ENCODE assay signal across 22 cellular contexts in genomic region chr14:68650403-68650994, GRCh38.
DNase-seq lines count a peak whose midpoint lies in the region; ATAC-seq, FAIRE-seq and TF ChIP-seq lines count a peak whose summit lies in the region.
"Had no signal": no experiment of that assay in that cellular context is flagged by ENCODE, and none has a peak within 500 bp of the region (broad histone marks: within the 10 kb centered on the region; RNA-seq: fewer than 3 reads in every experiment).

No MANE protein-coding gene starts in this region.

- H3K36me3 ChIP-seq in bronchial epithelial cell (ENCODE audit: control insufficient read depth, insufficient read depth, low read length) = no peaks in the 10 kb centered on the region

- no peak overlapping the region for H3K27ac Mint-ChIP-seq in H9
- H3K27ac Mint-ChIP-seq in stimulated activated effector memory CD8-positive, alpha-beta T cell treated with anti-CD3 and anti-CD28 coated beads, Interleukin-12 subunit alpha, Interleukin-12 subunit beta, amount 100 ng/mL, for 72 hours = peak overlapping the region; percentile 12
- H3K27ac Mint-ChIP-seq: activated CD4-positive, alpha-beta T cell treated with anti-CD3 and anti-CD28 coated beads, Interleukin-2, amount 10 ng/mL, durations not matched to agents 24 days and 14 days; activated naive CD8-positive, alpha-beta T cell treated with anti-CD3 and anti-CD28 coated beads, Interleukin-2, amount 10 ng/mL, durations not matched to agents 7 days and 5 days; activated T-helper 2 cell treated with anti-CD3 and anti-CD28 coated beads, Interferon-gamma antibody, Interleukin-2, Interleukin-4, amounts not matched to agents 10 μg/mL and 5 μg/mL and 100 μg/mL, durations not matched to agents 14 hours and 24 hours and 36 hours; T-helper 1 cell treated with Interleukin-12 subunit alpha and Interleukin-12 subunit beta and Interleukin-4 antibody, amounts not matched to agents 30 μg/mL and 1 μg/mL, for 36 hours had no signal

- FAIRE-seq in bronchial epithelial cell (lab: Jason Lieb, UNC) = no peak
- FAIRE-seq: D721Med had no signal

- peaks cover 3% of the 10 kb centered on the region for H3K27me3 Mint-ChIP-seq in H9 (ENCODE audit: low read depth)

- no peak overlapping the region for H2BK15ac ChIP-seq in H9 (ENCODE audit: low read depth, low read length)

- no peak overlapping the region for H3K56ac ChIP-seq in H9 (ENCODE audit: insufficient read length, low read depth, low read length)

- no peaks in the 10 kb centered on the region for H3K9me3 ChIP-seq in H9 (ENCODE audit: control insufficient read depth, low read depth, low read length)
- H3K9me3 ChIP-seq: body of pancreas had no signal

- no peak overlapping the region for H2BK12ac ChIP-seq in H9 (ENCODE audit: insufficient read length, low read depth, low read length)

- H3K4ac ChIP-seq in H9 (ENCODE audit: low read depth, low read length) = no peak overlapping the region

- peak; percentile 71 for ATAC-seq in left lobe of liver
- no peak for ATAC-seq in stimulated activated effector memory CD8-positive, alpha-beta T cell treated with anti-CD3 and anti-CD28 coated beads, Interleukin-12 subunit alpha, Interleukin-12 subunit beta, amount 100 ng/mL, for 72 hours
- ATAC-seq: body of pancreas had no signal

- H3K18ac ChIP-seq in H9 (ENCODE audit: insufficient read length, low read depth, low read length) = no peak overlapping the region

- H3K23ac ChIP-seq in H9 (ENCODE audit: insufficient read length, low read depth, low read length) = no peak overlapping the region

- no peaks in the 10 kb centered on the region for H3K23me2 ChIP-seq in H9 (ENCODE audit: insufficient read length, low read depth, low read length, poor library complexity, severe bottlenecking)

- no peak overlapping the region for H3K14ac ChIP-seq in H9 (ENCODE audit: insufficient read depth, low read length)

- no peaks in the 10 kb centered on the region for H3K79me2 ChIP-seq in H9 (ENCODE audit: insufficient read depth, low read length)

- H3K27me3 ChIP-seq in H9 (ENCODE audit: insufficient read depth, low read length) (no peaks in the 10 kb centered on the region), bronchial epithelial cell (ENCODE audit: control insufficient read depth, insufficient read depth, low read length) (no peaks in the 10 kb centered on the region)
- H3K27me3 ChIP-seq: body of pancreas had no signal

- H3K79me1 ChIP-seq in H9 (ENCODE audit: insufficient read depth, low read depth, low read length, poor library complexity, severe bottlenecking) = no peaks in the 10 kb centered on the region

- intact Hi-C loops in posterior vena cava (cut with DNase I) = no loop called here

- H2BK5ac ChIP-seq in H9 (ENCODE audit: insufficient read length, low read length) = no peak overlapping the region

- peaks cover 23 to 28% of the 10 kb centered on the region in 2 experiments for H3K4me1 Mint-ChIP-seq in H9
- H3K4me1 Mint-ChIP-seq in stimulated activated effector memory CD8-positive, alpha-beta T cell treated with anti-CD3 and anti-CD28 coated beads, Interleukin-12 subunit alpha, Interleukin-12 subunit beta, amount 100 ng/mL, for 72 hours = no peaks in the 10 kb centered on the region

- peak; percentile 3 for DNase-seq in H9
- DNase-seq in bronchial epithelial cell (ENCODE audit: low read depth) = peak; percentile 12
- no peak for DNase-seq in left lobe of liver (ENCODE audit: low spot score)
- no peak for DNase-seq in stimulated activated effector memory CD8-positive, alpha-beta T cell treated with anti-CD3 and anti-CD28 coated beads, Interleukin-12 subunit alpha, Interleukin-12 subunit beta, amount 100 ng/mL, for 72 hours (ENCODE audit: low spot score in 2 of 2)
- DNase-seq in posterior vena cava (ENCODE audit: low spot score) = no peak
- DNase-seq in AG08396 (ENCODE audit: low spot score) = no peak
- DNase-seq in NCI-H1417 (lab: John Stamatoyannopoulos, UW) = no peak
- DNase-seq in coronary artery (ENCODE audit: low spot score) = no peak
- DNase-seq: activated CD4-positive, alpha-beta T cell treated with anti-CD3 and anti-CD28 coated beads, Interleukin-2, amount 10 ng/mL, durations not matched to agents 24 days and 14 days; activated naive CD8-positive, alpha-beta T cell treated with anti-CD3 and anti-CD28 coated beads, Interleukin-2, amount 10 ng/mL, durations not matched to agents 7 days and 5 days; KG1; NCI-H1694; NCI-H2171; NCI-H526 treated with DMSO at 0.1 percent for 48 hours; occipital lobe; stimulated activated CD4-positive, alpha-beta T cell treated with anti-CD3 and anti-CD28 coated beads, Interleukin-12 subunit alpha, Interleukin-12 subunit beta, amount 100 ng/mL, for 4 hours had no signal

- H4K91ac ChIP-seq in H9 (ENCODE audit: insufficient read length, low read depth, low read length) = no peak overlapping the region

- no peaks in the 10 kb centered on the region for H3K36me3 Mint-ChIP-seq in H9 (ENCODE audit: insufficient read depth in 1 of 3, low read depth in 3 of 3)
- H3K36me3 Mint-ChIP-seq in stimulated activated effector memory CD8-positive, alpha-beta T cell treated with anti-CD3 and anti-CD28 coated beads, Interleukin-12 subunit alpha, Interleukin-12 subunit beta, amount 100 ng/mL, for 72 hours = no peaks in the 10 kb centered on the region
- H3K36me3 Mint-ChIP-seq: activated naive CD8-positive, alpha-beta T cell treated with anti-CD3 and anti-CD28 coated beads, Interleukin-2, amount 10 ng/mL, durations not matched to agents 7 days and 5 days had no signal

- H3T11ph ChIP-seq in H9 (ENCODE audit: low read length) = no peak overlapping the region

- H3K27ac ChIP-seq in H9 (ENCODE audit: insufficient read length, low read depth, low read length) (no peak overlapping the region), coronary artery (no peak overlapping the region)
- H3K27ac ChIP-seq: body of pancreas, VCaP had no signal

- TF ChIP-seq CTCF in H9 (conservative IDR thresholded peaks at IDR 0.05) = no peak
- no peak for TF ChIP-seq CTCF in bronchial epithelial cell (IDR thresholded peaks at IDR 0.05; ENCODE audit: insufficient read depth, low read length, severe bottlenecking)
- no peak for TF ChIP-seq CTCF in coronary artery (IDR thresholded peaks at IDR 0.05)

- H4K20me1 ChIP-seq in H9 (ENCODE audit: control insufficient read depth, insufficient read depth, insufficient read length) = no peaks in the 10 kb centered on the region

- H2BK20ac ChIP-seq in H9 (ENCODE audit: low read depth, low read length, poor library complexity, severe bottlenecking) = no peak overlapping the region

- H4K5ac ChIP-seq in H9 (ENCODE audit: insufficient read length, low read depth, low read length) = no peak overlapping the region

- no peak overlapping the region for H2AK5ac ChIP-seq in H9 (ENCODE audit: insufficient read length, low read length)

- no peak overlapping the region for H3K9ac ChIP-seq in H9 (ENCODE audit: extremely low read depth, insufficient read length, low read length)

- H2BK120ac ChIP-seq in H9 (ENCODE audit: low read depth, low read length, poor library complexity, severe bottlenecking) = no peak overlapping the region

- H3K4me2 ChIP-seq in H9 (ENCODE audit: insufficient read depth, insufficient read length, low read length) = no peak overlapping the region

- H2AFZ ChIP-seq in H9 (ENCODE audit: low read length) = no peak overlapping the region

- no peaks in the 10 kb centered on the region for H3K9me3 Mint-ChIP-seq in H9
- no peaks in the 10 kb centered on the region for H3K9me3 Mint-ChIP-seq in stimulated activated effector memory CD8-positive, alpha-beta T cell treated with anti-CD3 and anti-CD28 coated beads, Interleukin-12 subunit alpha, Interleukin-12 subunit beta, amount 100 ng/mL, for 72 hours
- H3K9me3 Mint-ChIP-seq: activated naive CD8-positive, alpha-beta T cell treated with anti-CD3 and anti-CD28 coated beads, Interleukin-2, amount 10 ng/mL, durations not matched to agents 7 days and 5 days; activated T-helper 2 cell treated with anti-CD3 and anti-CD28 coated beads, Interferon-gamma antibody, Interleukin-2, Interleukin-4, amounts not matched to agents 10 μg/mL and 5 μg/mL and 100 μg/mL, durations not matched to agents 14 hours and 24 hours and 36 hours; CD14-positive monocyte; T-helper 1 cell treated with Interleukin-12 subunit alpha and Interleukin-12 subunit beta and Interleukin-4 antibody, amounts not matched to agents 30 μg/mL and 1 μg/mL, for 36 hours had no signal

- H3K4me3 ChIP-seq in bronchial epithelial cell (ENCODE audit: low read depth, low read length) (no peak overlapping the region), coronary artery (no peak overlapping the region)
- H3K4me3 ChIP-seq: body of pancreas had no signal

- H3K4me1 ChIP-seq in H9 (ENCODE audit: insufficient read depth, low read length) = no peaks in the 10 kb centered on the region; the same call in 1 of the 2 replicates

- no peak overlapping the region for H3K4me3 Mint-ChIP-seq in H9
- no peak overlapping the region for H3K4me3 Mint-ChIP-seq in stimulated activated effector memory CD8-positive, alpha-beta T cell treated with anti-CD3 and anti-CD28 coated beads, Interleukin-12 subunit alpha, Interleukin-12 subunit beta, amount 100 ng/mL, for 72 hours
- H3K4me3 Mint-ChIP-seq: activated CD4-positive, alpha-beta T cell treated with anti-CD3 and anti-CD28 coated beads, Interleukin-2, amount 10 ng/mL, durations not matched to agents 24 days and 14 days; activated naive CD8-positive, alpha-beta T cell treated with anti-CD3 and anti-CD28 coated beads, Interleukin-2, amount 10 ng/mL, durations not matched to agents 7 days and 5 days; CD14-positive monocyte; T-helper 1 cell treated with Interleukin-12 subunit alpha and Interleukin-12 subunit beta and Interleukin-4 antibody, amounts not matched to agents 30 μg/mL and 1 μg/mL, for 36 hours had no signal

- no peak overlapping the region for H4K8ac ChIP-seq in H9 (replicated peaks; ENCODE audit: insufficient read length, low read depth, low read length)

Comparison
In these comparisons a context has a peak if more than half of its experiments do, and no peak if none do; other contexts are left out.
1. DNase-seq: peak in H9 (single experiment) and bronchial epithelial cell (single experiment); none in left lobe of liver (single experiment), stimulated activated effector memory CD8-positive, alpha-beta T cell treated with anti-CD3 and anti-CD28 coated beads, Interleukin-12 subunit alpha, Interleukin-12 subunit beta, amount 100 ng/mL, for 72 hours (0 of 2), posterior vena cava (single experiment), AG08396 (single experiment), NCI-H1417 (0 of 3) and coronary artery (single experiment).